ENCODE assay signal across 26 cellular contexts in the genomic region with DNA sequence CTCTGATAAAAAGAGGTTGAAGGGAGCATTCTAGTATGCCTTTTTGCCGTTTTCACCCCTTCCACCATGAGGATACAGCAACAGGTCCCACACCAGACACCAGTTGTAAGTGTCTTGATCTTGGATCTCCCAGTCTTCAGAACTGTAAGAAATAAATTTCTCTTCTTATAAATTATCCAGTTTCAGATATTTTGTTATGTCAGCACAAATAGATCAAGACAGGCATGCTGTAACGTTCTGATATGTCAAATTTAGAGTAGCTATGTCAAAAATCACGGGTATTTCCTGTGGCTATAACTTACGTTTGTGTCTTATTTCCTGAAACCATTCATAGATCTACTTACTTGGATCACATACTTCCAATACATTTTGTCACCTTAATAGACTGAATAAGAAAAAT.
"Had no signal": no experiment of that assay in that cellular context is flagged by ENCODE, and none has a peak within 500 bp of the region (broad histone marks: within the 10 kb centered on the region; RNA-seq: fewer than 3 reads in every experiment).

No MANE protein-coding gene starts in this region.

- H3K4me1 ChIP-seq: SJCRH30 had no signal

- ATAC-seq: Panc1, Right ventricle myocardium inferior, SK-N-SH treated with all-trans-retinoic acid at 6 μM for 48 hours, T-cell had no signal

- H3K27ac ChIP-seq: PC-9, RWPE1, SJCRH30, SK-N-MC had no signal

- DNase-seq: MM.1S, MV-4-11, NCI-H1092, NCI-H1105, NCI-H1417 treated with DMSO at 0.1 percent for 48 hours, NCI-H1436 treated with DMSO at 0.1 percent for 48 hours, NCI-H1694 treated with DMSO at 0.1 percent for 48 hours, NCI-H187 treated with DMSO at 0.1 percent for 48 hours, NCI-H2081, NCI-H2171 treated with DMSO at 0.1 percent for 48 hours, NCI-H2227 treated with DMSO at 0.1 percent for 48 hours, NCI-H345, NCI-H510A treated with DMSO at 0.1 percent for 48 hours, NCI-H524 treated with DMSO at 0.1 percent for 48 hours, NCI-H526 treated with DMSO at 0.1 percent for 48 hours, NCI-H774, PC-9, SHP77, SIG-M5, SJCRH30, T-cell had no signal

- H3K36me3 ChIP-seq: SJCRH30 had no signal

- H3K4me3 ChIP-seq: PC-9, SJCRH30, SK-N-MC had no signal

- H3K27me3 ChIP-seq: SJCRH30 had no signal

- H2AFZ ChIP-seq: PC-9 had no signal

- H3K9me3 ChIP-seq: SJCRH30 had no signal

- H3K4me2 ChIP-seq: PC-9 had no signal
